20 cellular contexts compared by ENCODE assay signal in genomic region chr4:84563002-84563401, GRCh38. TPM values are rescaled to one million over a fixed set of nuclear protein-coding genes. Genes with fewer than 3 reads are reported as not detected.
DNase-seq lines count a peak whose midpoint lies in the region; ATAC-seq and TF ChIP-seq lines count a peak whose summit lies in the region.
"Had no signal": no experiment of that assay in that cellular context is flagged by ENCODE, and none has a peak within 500 bp of the region (broad histone marks: within the 10 kb centered on the region; RNA-seq: fewer than 3 reads in every experiment).

No MANE protein-coding gene starts in this region.

- TF ChIP-seq POLR2A in gastroesophageal sphincter (IDR thresholded peaks at IDR 0.05) (no peak), suprapubic skin (IDR thresholded peaks at IDR 0.05) (no peak), stomach (IDR thresholded peaks at IDR 0.05) (no peak)

- DNase-seq in GM23248 (peak; percentile 48), adipocyte (ENCODE audit: low read depth) (no peak), suprapubic skin (ENCODE audit: low spot score in 2 of 2) (no peak), hippocampal formation (lab: John Stamatoyannopoulos, UW) (no peak), NOMO-1 treated with DMSO at 0.1 percent for 48 hours (lab: John Stamatoyannopoulos, UW; ENCODE audit: unreplicated experiment) (no peak), stomach (no peak)
- DNase-seq: EL, H7, HFFc6, Kasumi-1, NCI-H1417, NCI-H1694 treated with DMSO at 0.1 percent for 48 hours, NCI-H2081 treated with DMSO at 0.1 percent for 48 hours, NCI-H446 treated with DMSO at 0.1 percent for 48 hours, NCI-H526 treated with DMSO at 0.1 percent for 48 hours, RPMI8226, SHP77 had no signal

- WGBS in GM23248 (ENCODE audit: low coverage in 1 of 2, low lambda C conversion rate in 2 of 2, missing lambda C conversion rate in 2 of 2), 2 experiments, result 2 to 4% methylated on average over 4 of the region's 4 CpGs
- whole genome bisulfite sequencing in gastroesophageal sphincter (ENCODE audit: low coverage in 1 of 2), 2 donors, result 69 to 70% methylated on average over 4 of the region's 4 CpGs
- 56% methylated on average over 4 of the region's 4 CpGs for WGBS in suprapubic skin
- 72 to 79% (median 74%) methylated on average over 4 of the region's 4 CpGs for WGBS in stomach, 5 donors

- no peak overlapping the region for H2AFZ ChIP-seq in GM23248

- H3K27me3 ChIP-seq in GM23248 (replicated peaks; ENCODE audit: insufficient read depth), result no peaks in the 10 kb centered on the region
- peaks cover 4% of the 10 kb centered on the region for H3K27me3 ChIP-seq in adipocyte (replicated peaks; ENCODE audit: control insufficient read depth, insufficient read depth, low read length)
- no peaks in the 10 kb centered on the region for H3K27me3 ChIP-seq in gastroesophageal sphincter
- H3K27me3 ChIP-seq in suprapubic skin, result no peaks in the 10 kb centered on the region
- H3K27me3 ChIP-seq in stomach, result no peaks in the 10 kb centered on the region

- no peak overlapping the region for H3K27ac ChIP-seq in GM23248
- no peak overlapping the region for H3K27ac ChIP-seq in gastroesophageal sphincter
- H3K27ac ChIP-seq in suprapubic skin, result peak overlapping the region; percentile 49
- H3K27ac ChIP-seq in stomach, result no peak overlapping the region

- H3K79me2 ChIP-seq in GM23248 (ENCODE audit: insufficient read depth), result no peaks in the 10 kb centered on the region

- H3K36me3 ChIP-seq in GM23248 (ENCODE audit: low read depth) (no peaks in the 10 kb centered on the region), adipocyte (ENCODE audit: control insufficient read depth, insufficient read depth, low read length, severe bottlenecking) (no peaks in the 10 kb centered on the region), gastroesophageal sphincter (no peaks in the 10 kb centered on the region), suprapubic skin (no peaks in the 10 kb centered on the region), stomach (no peaks in the 10 kb centered on the region)

- H3F3A ChIP-seq in GM23248 (ENCODE audit: insufficient read depth), result no peaks in the 10 kb centered on the region

- intact Hi-C loops in stomach (cut with DNase I; ENCODE audit: low total_unique reads), result no loop called here

- H3K4me1 ChIP-seq in GM23248 (ENCODE audit: insufficient read depth) (0 out of 2 replicates have a peak, but pooled peaks cover 6% of the 10 kb centered on the region), adipocyte (ENCODE audit: control insufficient read depth, insufficient read depth, low read length) (peaks cover 21% of the 10 kb centered on the region), gastroesophageal sphincter (no peaks in the 10 kb centered on the region), suprapubic skin (peaks cover 3% of the 10 kb centered on the region), stomach (no peaks in the 10 kb centered on the region)

- in situ Hi-C loops in GM23248 (cut with MboI), result no loop called here

- H3K4me3 ChIP-seq in GM23248 (no peak overlapping the region), adipocyte (ENCODE audit: low read length) (peak overlapping the region; percentile 25), gastroesophageal sphincter (no peak overlapping the region), suprapubic skin (no peak overlapping the region), stomach (no peak overlapping the region)

- ATAC-seq in gastroesophageal sphincter (peak; percentile 60), GM18909 (IDR thresholded peaks at IDR 0.05; ENCODE audit: poor library complexity, unreplicated experiment) (no peak)

- H3K4me2 ChIP-seq in GM23248 (ENCODE audit: unreplicated experiment), result no peak overlapping the region

- H3K9me2 ChIP-seq in GM23248 (ENCODE audit: insufficient read depth), result no peaks in the 10 kb centered on the region

- no peaks in the 10 kb centered on the region for H4K20me1 ChIP-seq in GM23248 (ENCODE audit: insufficient read depth)

- TF ChIP-seq EP300 in gastroesophageal sphincter (IDR thresholded peaks at IDR 0.05), result no peak
- TF ChIP-seq EP300 in suprapubic skin (IDR thresholded peaks at IDR 0.05), result no peak
- no peak for TF ChIP-seq EP300 in stomach (IDR thresholded peaks at IDR 0.05)

- H3K9me3 ChIP-seq in GM23248 (ENCODE audit: low read depth), result no peaks in the 10 kb centered on the region
- H3K9me3 ChIP-seq in adipocyte (ENCODE audit: control insufficient read depth, low read length), result no peaks in the 10 kb centered on the region
- no peaks in the 10 kb centered on the region for H3K9me3 ChIP-seq in gastroesophageal sphincter
- no peaks in the 10 kb centered on the region for H3K9me3 ChIP-seq in suprapubic skin
- no peaks in the 10 kb centered on the region for H3K9me3 ChIP-seq in stomach

- H3K9ac ChIP-seq in GM23248, result no peak overlapping the region
- H3K9ac ChIP-seq in adipocyte (ENCODE audit: low read length), result no peak overlapping the region

- TF ChIP-seq CTCF in gastroesophageal sphincter (IDR thresholded peaks at IDR 0.05), result no peak
- no peak for TF ChIP-seq CTCF in suprapubic skin (IDR thresholded peaks at IDR 0.05)
- no peak for TF ChIP-seq CTCF in stomach (IDR thresholded peaks at IDR 0.05)

RNA-seq across cellular contexts. Expression of gene CDS1, which starts 19.9 kb away (rescaled TPM):
- not detected in 2 replicates for total RNA-seq in GM23248 (2014; rRNA removed; shearing (Covaris generic))
- 0.04 TPM in 1 of 2 replicates, not detected in the other for polyA plus RNA-seq in GM23248 (2016; fragmentation: Nextera tagmentation; extraction: Ambion mirVana)
- 1 to 10 TPM in 3 of 4 donors, under 1 TPM in 1; 0.81 to 3.3 (median 2.5) TPM for total RNA-seq in gastroesophageal sphincter
- total RNA-seq in suprapubic skin, result 10 to 100 TPM; 21.6 to 36.2 (median 24.0) TPM
- 10 to 100 TPM in 3 of 5 donors, 1 to 10 TPM in 2; 4.1 to 62.6 (median 14.7) TPM for total RNA-seq in stomach
- 1 to 10 TPM; 3.2 to 5.7 (median 3.4) TPM for polyA plus RNA-seq in stomach
- polyA plus RNA-seq: AG04450 had no signal
